In the genomic region with DNA sequence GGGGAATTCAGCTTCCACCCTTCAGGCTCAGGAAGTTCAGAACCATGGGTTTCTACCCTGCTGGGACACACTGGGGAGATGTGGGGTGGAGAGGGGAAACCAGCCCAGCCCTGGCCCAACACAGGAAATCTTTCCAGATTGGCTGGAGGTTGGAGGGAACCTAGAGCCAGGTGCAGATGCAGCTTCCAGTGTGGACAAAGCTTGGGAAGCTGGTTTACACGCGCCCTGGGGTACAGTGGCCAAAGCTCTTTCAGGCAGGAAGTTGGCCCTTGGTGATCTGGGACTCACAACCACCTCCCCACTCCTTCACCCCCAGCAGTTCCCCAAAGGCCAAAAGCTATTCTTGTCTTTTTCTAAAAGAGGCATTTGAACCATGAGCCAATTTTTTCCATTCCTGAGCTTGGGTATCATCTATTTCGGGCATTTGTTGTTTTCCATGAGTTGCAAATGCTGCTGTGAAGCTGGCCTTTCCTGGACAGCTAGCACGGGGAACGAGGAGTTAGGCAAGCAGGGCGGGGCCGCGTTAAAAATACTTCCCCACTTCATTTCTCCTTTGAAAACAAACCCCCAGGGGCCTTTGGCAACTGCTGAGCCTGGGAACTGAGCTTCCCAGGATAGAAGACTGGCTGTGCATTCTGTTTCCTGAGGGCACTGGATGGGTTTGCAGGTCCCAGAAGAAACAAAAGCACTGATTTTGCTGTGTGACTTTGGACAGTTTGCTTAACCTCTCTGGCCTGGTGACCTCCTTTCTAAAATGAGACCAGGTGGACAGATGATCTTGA, we compare ENCODE assay signal across 8 cellular contexts. TPM values are rescaled to one million over a fixed set of nuclear protein-coding genes. Genes with fewer than 3 reads are reported as not detected.
A peak's percentile ranks its signal among the peaks of the same experiment; 100 is the strongest.
DNase-seq lines count a peak whose midpoint lies in the region; ATAC-seq and TF ChIP-seq lines count a peak whose summit lies in the region.

No MANE protein-coding gene starts in this region.

- CTCF ChIA-PET in Panc1 (lab: Charles Lee) (interaction anchor here (0.6 kb wide), 2 partner anchors 8 to 21 kb away, joined by 3 to 13 read pairs; no protein-coding TSS in a partner anchor), Calu3 (lab: Charles Lee) (interaction anchor here (0.7 kb wide), 1 partner anchor 124 kb away, joined by 3 read pairs; no protein-coding TSS in a partner anchor)

- H3K4me1 Mint-ChIP-seq in Calu3 (ENCODE audit: low read depth, unreplicated experiment) = peaks cover 5% of the 10 kb centered on the region

- H3K4me3 ChIP-seq in Panc1 (ENCODE audit: low read depth in 2 of 2, low read length in 2 of 2) (no peak overlapping the region), rectal smooth muscle tissue (ENCODE audit: low read length) (peak overlapping the region; percentile 17)

- no TSS peak for BruUV-seq in Panc1 (replicated peaks; lab: Mats Ljungman, UMichigan)
- BruUV-seq in Calu3 (replicated peaks; lab: Mats Ljungman, UMichigan) = no TSS peak

- H3K36me3 ChIP-seq in Panc1 (ENCODE audit: control insufficient read depth, insufficient read depth, low read length) (no peaks in the 10 kb centered on the region), rectal smooth muscle tissue (ENCODE audit: control insufficient read depth, insufficient read depth, low read length) (no peaks in the 10 kb centered on the region)

- DNase-seq in DMS153 (lab: John Stamatoyannopoulos, UW) = peak; percentile 57
- DNase-seq in Panc1 (ENCODE audit: low read depth, low spot score) = no peak
- peak; percentile 95 for DNase-seq in fibroblast of peridontal ligament (ENCODE audit: extremely low read depth)
- DNase-seq in stimulated activated CD4-positive, alpha-beta T cell treated with anti-CD3 and anti-CD28 coated beads, Interleukin-2, amount 100 ng/mL, for 24 hours = no peak
- DNase-seq in Calu3 = no peak

- peaks cover 26% of the 10 kb centered on the region for H3K36me3 Mint-ChIP-seq in Calu3 (ENCODE audit: insufficient read depth, unreplicated experiment)

- ATAC-seq in Panc1 (no peak), GM18873 (IDR thresholded peaks at IDR 0.05; ENCODE audit: low FRiP score, unreplicated experiment) (no peak), HG02623 (IDR thresholded peaks at IDR 0.05; ENCODE audit: unreplicated experiment) (no peak)

- intact Hi-C loops in Panc1 (cut with micrococcal nuclease; ENCODE audit: unreplicated experiment) = no loop called here
- intact Hi-C loops in Calu3 (cut with micrococcal nuclease; ENCODE audit: unreplicated experiment) = no loop called here

- H3K27ac ChIP-seq in Panc1 (ENCODE audit: low read length) (peak overlapping the region; percentile 77), rectal smooth muscle tissue (ENCODE audit: low read depth, low read length) (peak overlapping the region; percentile 93)

- H3K27ac Mint-ChIP-seq in Calu3 (ENCODE audit: unreplicated experiment) = no peak overlapping the region

- H3K27me3 Mint-ChIP-seq in Calu3 (ENCODE audit: unreplicated experiment) = no peaks in the 10 kb centered on the region

- H3K4me1 ChIP-seq in Panc1 (ENCODE audit: control insufficient read depth, insufficient read depth, low read length) = peaks cover 64% of the 10 kb centered on the region
- peaks cover 41% of the 10 kb centered on the region for H3K4me1 ChIP-seq in rectal smooth muscle tissue (ENCODE audit: control insufficient read depth, insufficient read depth, low read length)

- POLR2A ChIA-PET in Panc1 (lab: Charles Lee) = interaction anchor here (0.6 kb wide), 1 partner anchor 171 kb away, joined by 4 read pairs; no protein-coding TSS in a partner anchor

- H3K4me3 Mint-ChIP-seq in Calu3 (ENCODE audit: low read depth, unreplicated experiment) = no peak overlapping the region

- H3K9me3 Mint-ChIP-seq in Calu3 (ENCODE audit: low read depth, unreplicated experiment) = no peaks in the 10 kb centered on the region

- no peak overlapping the region for H3K9ac ChIP-seq in rectal smooth muscle tissue (ENCODE audit: low read length)

- no peaks in the 10 kb centered on the region for H3K27me3 ChIP-seq in Panc1 (ENCODE audit: control insufficient read depth, insufficient read depth, low read length)
- no peaks in the 10 kb centered on the region for H3K27me3 ChIP-seq in rectal smooth muscle tissue (ENCODE audit: control insufficient read depth, insufficient read depth, low read length)

- in situ Hi-C loops in Panc1 (cut with HindIII; ENCODE audit: low pct_unique_long_range_greater_than_20kb, low sequenced_read_pairs) = no loop called here

- no peaks in the 10 kb centered on the region for H3K9me3 ChIP-seq in Panc1 (ENCODE audit: control insufficient read depth, insufficient read depth, low read depth, low read length)

- TF ChIP-seq CTCF in Panc1 (IDR thresholded peaks at IDR 0.05) = no peak
- TF ChIP-seq CTCF in Calu3 (IDR thresholded peaks at IDR 0.05; ENCODE audit: unreplicated experiment) = no peak

RNA-seq across cellular contexts. Expression of a gene that starts 3.1 kb away (rescaled TPM):
- total RNA-seq in Panc1 (2021; ENCODE audit: unreplicated experiment) = 19.3 TPM
- polyA plus RNA-seq in Panc1 (2012; ENCODE audit: insufficient read length) = 29.1 TPM
- 9.3 and 11.7 TPM in 2 replicates for total RNA-seq in Calu3 (2022)

RNA-seq across cellular contexts. Expression of a gene that starts 28.3 kb away (rescaled TPM):
- total RNA-seq in Panc1 (2021; ENCODE audit: unreplicated experiment) (1.2 TPM), Calu3 (2022) (18.5 and 19.7 TPM in 2 replicates)
- polyA plus RNA-seq in Panc1 (2012; ENCODE audit: insufficient read length) = 1.1 TPM

Comparison
In these comparisons a context has a peak if more than half of its experiments do, and no peak if none do; other contexts are left out.
1. DNase-seq: peak in DMS153 (single experiment) and fibroblast of peridontal ligament (single experiment); none in Panc1 (single experiment), stimulated activated CD4-positive, alpha-beta T cell treated with anti-CD3 and anti-CD28 coated beads, Interleukin-2, amount 100 ng/mL, for 24 hours (0 of 2) and Calu3 (single experiment).